8 cellular contexts compared by ENCODE assay signal in the genomic region with DNA sequence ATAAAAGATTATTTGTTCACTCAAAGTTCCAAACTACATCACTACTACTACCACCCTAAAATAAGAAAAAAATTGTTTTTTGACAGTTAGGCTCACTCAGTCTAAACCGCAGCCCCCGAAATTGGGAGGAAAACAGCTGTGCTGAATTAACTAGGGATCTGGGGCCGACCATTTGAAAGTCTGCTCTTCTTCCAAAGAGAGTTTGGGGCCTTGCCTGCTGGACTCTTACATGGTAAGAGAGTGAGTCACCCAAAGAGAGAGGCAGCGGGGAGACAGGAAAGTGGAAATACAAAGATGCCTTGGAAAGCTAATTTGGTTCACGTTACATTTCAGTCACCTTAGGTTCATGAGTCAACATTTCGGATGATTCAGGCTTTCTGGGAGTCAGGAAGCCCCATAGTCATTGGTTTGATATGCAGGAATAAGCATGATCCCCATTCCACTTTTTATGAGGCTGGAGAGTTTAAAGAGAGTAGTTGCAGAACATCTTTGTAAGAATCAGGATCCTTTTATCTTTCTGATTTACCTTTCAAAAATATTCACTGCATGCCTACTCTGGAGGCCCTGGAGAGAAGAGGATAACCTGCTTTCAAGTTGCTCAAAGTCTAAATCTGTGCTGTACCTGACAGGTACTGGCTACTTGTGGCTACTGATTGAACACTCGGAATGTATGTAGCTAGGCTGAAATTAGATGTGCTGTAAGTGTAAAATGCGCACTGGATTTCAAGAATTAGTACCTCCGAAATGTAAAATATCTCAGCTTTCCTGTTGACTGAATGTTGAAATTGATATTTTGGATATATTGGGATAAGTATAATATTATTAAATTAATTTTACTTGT. TPM values are rescaled to one million over a fixed set of nuclear protein-coding genes. Genes with fewer than 3 reads are reported as not detected.
DNase-seq lines count a peak whose midpoint lies in the region; ATAC-seq and TF ChIP-seq lines count a peak whose summit lies in the region.

No MANE protein-coding gene starts in this region.

- no peaks in the 10 kb centered on the region for H3K36me3 ChIP-seq in right lobe of liver

- no peaks in the 10 kb centered on the region for H3K9me3 ChIP-seq in right lobe of liver

- H3K27me3 ChIP-seq in right lobe of liver: no peaks in the 10 kb centered on the region

- TF ChIP-seq POLR2A in right lobe of liver (IDR thresholded peaks at IDR 0.05): no peak

- intact Hi-C loops in right lobe of liver (cut with DNase I): no loop called here

- H3K27ac ChIP-seq in VCaP (peak overlapping the region; percentile 97), right lobe of liver (peak overlapping the region; percentile 61 to 97 (median 79))

- peak overlapping the region; percentile 64 to 71 (median 65) for H3K4me3 ChIP-seq in right lobe of liver

- 21% methylated on average over 9 of the region's 9 CpGs for WGBS in right lobe of liver (ENCODE audit: insufficient coverage, low coverage, low lambda C conversion rate, missing lambda C conversion rate)

- DNase-seq in ELF-1 (ENCODE audit: low read depth, low spot score) (peak; percentile 75), LoVo (ENCODE audit: low spot score) (peak; percentile 90), right lobe of liver (no peak), OCI-M2 (lab: John Stamatoyannopoulos, UW; ENCODE audit: unreplicated experiment) (no peak), NCI-H187 treated with DMSO at 0.1 percent for 48 hours (lab: John Stamatoyannopoulos, UW) (no peak)
- peak; percentile 25 for DNase-seq in effector CD4-positive, alpha-beta T cell
- peak; percentile 11 for DNase-seq in stimulated activated naive CD4-positive, alpha-beta T cell treated with Interleukin-2 at 50 U/mL for 16 hours (lab: John Stamatoyannopoulos, UW)

- TF ChIP-seq CTCF in VCaP (conservative IDR thresholded peaks at IDR 0.05) (no peak), right lobe of liver (IDR thresholded peaks at IDR 0.05) (no peak)

- peaks cover 0 to 10% (median 0%) of the 10 kb centered on the region in 4 donors for H3K4me1 ChIP-seq in right lobe of liver

- ATAC-seq in right lobe of liver: peak in 1 of 4 donors; percentile 31

RNA-seq across cellular contexts. Expression of a gene that starts 1.0 kb away (rescaled TPM):
- 100 to 1,000 TPM; 126 to 195 (median 177) TPM for total RNA-seq in right lobe of liver

Comparison
In these comparisons a context has a peak if more than half of its experiments do, and no peak if none do; other contexts are left out.
1. DNase-seq: peak in ELF-1 (single experiment), LoVo (single experiment), effector CD4-positive, alpha-beta T cell (single experiment) and stimulated activated naive CD4-positive, alpha-beta T cell treated with Interleukin-2 at 50 U/mL for 16 hours (single experiment); none in right lobe of liver (0 of 3), OCI-M2 (single experiment) and NCI-H187 treated with DMSO at 0.1 percent for 48 hours (single experiment).